In genomic region chr4:153634737-153635353, GRCh38 we compare ENCODE assay signal across 8 cellular contexts. TPM values are rescaled to one million over a fixed set of nuclear protein-coding genes. Genes with fewer than 3 reads are reported as not detected.
DNase-seq lines count a peak whose midpoint lies in the region; ATAC-seq and TF ChIP-seq lines count a peak whose summit lies in the region.

No MANE protein-coding gene starts in this region.

- no peak for DNase-seq in CD8-positive, alpha-beta T cell
- peak; percentile 18 for DNase-seq in HT1080 (ENCODE audit: low read depth)
- peak; percentile 71 for DNase-seq in adipocyte (ENCODE audit: low read depth)
- DNase-seq in kidney epithelial cell (ENCODE audit: low read depth), result no peak
- DNase-seq in epidermal melanocyte (ENCODE audit: insufficient read length, low spot score), result no peak
- DNase-seq in activated CD4-positive, CD25-positive, alpha-beta regulatory T cell (lab: John Stamatoyannopoulos, UW), result no peak
- DNase-seq in activated naive CD4-positive, alpha-beta T cell treated with anti-CD3 and anti-CD28 coated beads, Interleukin-2, amount 10 ng/mL, durations not matched to agents 7 days and 5 days, result no peak
- no peak for DNase-seq in activated gamma-delta T cell (lab: John Stamatoyannopoulos, UW)

- CTCF ChIA-PET in CD8-positive, alpha-beta T cell (lab: Charles Lee), result interaction anchor here (0.7 to 4.6 kb wide), 14 partner anchors 9 to 270 kb away, joined by 3 to 33 read pairs (median 3); no protein-coding TSS in a partner anchor
- CTCF ChIA-PET in activated naive CD4-positive, alpha-beta T cell treated with anti-CD3 and anti-CD28 coated beads, Interleukin-2, amount 10 ng/mL, durations not matched to agents 7 days and 5 days (lab: Charles Lee), result interaction anchor here (0.7 to 3.9 kb wide), 7 partner anchors 9 to 295 kb away, joined by 3 to 36 read pairs (median 4); no protein-coding TSS in a partner anchor

- H3K9me3 Mint-ChIP-seq in CD8-positive, alpha-beta T cell, result no peaks in the 10 kb centered on the region
- H3K9me3 Mint-ChIP-seq in activated naive CD4-positive, alpha-beta T cell treated with anti-CD3 and anti-CD28 coated beads, Interleukin-2, amount 10 ng/mL, durations not matched to agents 7 days and 5 days, result no peaks in the 10 kb centered on the region

- H3K9me3 ChIP-seq in CD8-positive, alpha-beta T cell (ENCODE audit: low read length), result no peaks in the 10 kb centered on the region
- H3K9me3 ChIP-seq in adipocyte (ENCODE audit: control insufficient read depth, low read length), result no peaks in the 10 kb centered on the region

- H3K36me3 Mint-ChIP-seq in CD8-positive, alpha-beta T cell, result peaks cover 79% of the 10 kb centered on the region
- peaks cover 61% of the 10 kb centered on the region for H3K36me3 Mint-ChIP-seq in activated naive CD4-positive, alpha-beta T cell treated with anti-CD3 and anti-CD28 coated beads, Interleukin-2, amount 10 ng/mL, durations not matched to agents 7 days and 5 days

- no peaks in the 10 kb centered on the region for H3K4me1 ChIP-seq in CD8-positive, alpha-beta T cell (ENCODE audit: insufficient read depth, low read length)
- no peaks in the 10 kb centered on the region for H3K4me1 ChIP-seq in adipocyte (ENCODE audit: control insufficient read depth, insufficient read depth, low read length)

- H3K27me3 Mint-ChIP-seq in CD8-positive, alpha-beta T cell (ENCODE audit: low read depth), result no peaks in the 10 kb centered on the region
- H3K27me3 Mint-ChIP-seq in activated naive CD4-positive, alpha-beta T cell treated with anti-CD3 and anti-CD28 coated beads, Interleukin-2, amount 10 ng/mL, durations not matched to agents 7 days and 5 days, result no peaks in the 10 kb centered on the region

- no peak overlapping the region for H3K9ac ChIP-seq in adipocyte (ENCODE audit: low read length)

- intact Hi-C loops in CD8-positive, alpha-beta T cell (cut with DNase I, micrococcal nuclease), result loop anchor here in 1 of 2 experiments (1.0 kb wide), 1 partner anchor 115 kb away; no protein-coding TSS in a partner anchor

- H3K27me3 ChIP-seq in CD8-positive, alpha-beta T cell (ENCODE audit: insufficient read depth, low read length), result no peaks in the 10 kb centered on the region
- H3K27me3 ChIP-seq in adipocyte (replicated peaks; ENCODE audit: control insufficient read depth, insufficient read depth, low read length) (no peaks in the 10 kb centered on the region), kidney epithelial cell (ENCODE audit: control insufficient read depth, insufficient read depth, low read length) (no peaks in the 10 kb centered on the region)

- no peak overlapping the region for H3K4me3 ChIP-seq in CD8-positive, alpha-beta T cell (ENCODE audit: low read depth, low read length)
- H3K4me3 ChIP-seq in adipocyte (ENCODE audit: low read length) (no peak overlapping the region), kidney epithelial cell (ENCODE audit: low read depth, low read length) (no peak overlapping the region)

- TF ChIP-seq CTCF in CD8-positive, alpha-beta T cell (IDR thresholded peaks at IDR 0.05), result peak; percentile 55
- TF ChIP-seq CTCF in kidney epithelial cell (IDR thresholded peaks at IDR 0.05; ENCODE audit: insufficient read depth, low read length, poor library complexity, severe bottlenecking), result peak; percentile 70

- ATAC-seq in CD8-positive, alpha-beta T cell, result peak; percentile 62

- H3K36me3 ChIP-seq in CD8-positive, alpha-beta T cell (ENCODE audit: insufficient read depth, low read length), result peaks cover 56% of the 10 kb centered on the region
- peaks cover 19% of the 10 kb centered on the region for H3K36me3 ChIP-seq in adipocyte (ENCODE audit: control insufficient read depth, insufficient read depth, low read length, severe bottlenecking)
- H3K36me3 ChIP-seq in kidney epithelial cell (ENCODE audit: control insufficient read depth, insufficient read depth, low read length), result peaks cover 1% of the 10 kb centered on the region

- H3K4me1 Mint-ChIP-seq in CD8-positive, alpha-beta T cell (ENCODE audit: low read depth), result no peaks in the 10 kb centered on the region
- H3K4me1 Mint-ChIP-seq in activated naive CD4-positive, alpha-beta T cell treated with anti-CD3 and anti-CD28 coated beads, Interleukin-2, amount 10 ng/mL, durations not matched to agents 7 days and 5 days, result no peaks in the 10 kb centered on the region

- POLR2A ChIA-PET in CD8-positive, alpha-beta T cell (lab: Charles Lee), result interaction anchor here (0.5 to 1.4 kb wide), 2 partner anchors 8 to 419 kb away, joined by 5 to 6 read pairs; no protein-coding TSS in a partner anchor

- no peak overlapping the region for H3K4me3 Mint-ChIP-seq in CD8-positive, alpha-beta T cell
- H3K4me3 Mint-ChIP-seq in activated naive CD4-positive, alpha-beta T cell treated with anti-CD3 and anti-CD28 coated beads, Interleukin-2, amount 10 ng/mL, durations not matched to agents 7 days and 5 days, result no peak overlapping the region

- no peak overlapping the region for H3K27ac Mint-ChIP-seq in CD8-positive, alpha-beta T cell
- H3K27ac Mint-ChIP-seq in activated naive CD4-positive, alpha-beta T cell treated with anti-CD3 and anti-CD28 coated beads, Interleukin-2, amount 10 ng/mL, durations not matched to agents 7 days and 5 days, result no peak overlapping the region

- H3K27ac ChIP-seq in CD8-positive, alpha-beta T cell (ENCODE audit: low read depth, low read length), result no peak overlapping the region

RNA-seq across cellular contexts. Expression of gene TLR2, which starts 49.2 kb away (rescaled TPM):
- 1 to 10 TPM; 1.6 to 2.9 TPM for total RNA-seq in CD8-positive, alpha-beta T cell
- not detected in 2 replicates for total RNA-seq in HT1080 (2014; rRNA removed; shearing (Covaris generic))
- 0.06 TPM in 2 replicates for polyA plus RNA-seq in HT1080 (2015; cell fraction: cytosol; rRNA removed)
- 0.18 and 0.63 TPM in 2 replicates for polyA plus RNA-seq in HT1080 (2015; cell fraction: nucleus; rRNA removed)
- total RNA-seq in kidney epithelial cell, result 17.9 and 18.6 TPM in 2 replicates

Comparison
In these comparisons a context has a peak if more than half of its experiments do, and no peak if none do; other contexts are left out.
1. DNase-seq: peak in HT1080 (single experiment) and adipocyte (single experiment); none in CD8-positive, alpha-beta T cell (0 of 7), kidney epithelial cell (single experiment), epidermal melanocyte (single experiment), activated CD4-positive, CD25-positive, alpha-beta regulatory T cell (0 of 4), activated naive CD4-positive, alpha-beta T cell treated with anti-CD3 and anti-CD28 coated beads, Interleukin-2, amount 10 ng/mL, durations not matched to agents 7 days and 5 days (single experiment) and activated gamma-delta T cell (single experiment).